ENCODE assay signal across 2 cellular contexts in genomic region chr3:4351872-4352271, GRCh38.
TF ChIP-seq lines count a peak whose summit lies in the region.

No MANE protein-coding gene starts in this region.

TF ChIP-seq in K562, 482 proteins besides CTCF, POLR2A, EP300 and RAD21:
- TF ChIP-seq NFRKB (IDR thresholded peaks at IDR 0.05; ENCODE audit: low read depth) (0 out of 2 replicates have a peak, but pooled peaks have one; percentile 5), HOMEZ (CRISPR knock-in tag; IDR thresholded peaks at IDR 0.05) (no peak), IRF9 (tag; IDR thresholded peaks at IDR 0.05) (peak; percentile 42; the same call in 1 of the 2 replicates), HMBOX1 (IDR thresholded peaks at IDR 0.05) (peak; percentile 58; the same call in 1 of the 2 replicates)

TF ChIP-seq in WTC11, 78 proteins besides CTCF, POLR2A, EP300 and RAD21:
- TF ChIP-seq ZNF423 (CRISPR knock-in tag; IDR thresholded peaks at IDR 0.05) = no peak
- TF ChIP-seq KAT7 (CRISPR knock-in tag; IDR thresholded peaks at IDR 0.05; ENCODE audit: borderline replicate concordance) = no peak
- no peak for TF ChIP-seq ZNF317 (CRISPR knock-in tag; IDR thresholded peaks at IDR 0.05; ENCODE audit: borderline replicate concordance, low read depth)
- TF ChIP-seq MLX (CRISPR knock-in tag; IDR thresholded peaks at IDR 0.05) = no peak
- no peak for TF ChIP-seq ATF1 (CRISPR knock-in tag; IDR thresholded peaks at IDR 0.05)
- TF ChIP-seq ZBTB21 (CRISPR knock-in tag; IDR thresholded peaks at IDR 0.05; ENCODE audit: borderline replicate concordance) = no peak
- no peak for TF ChIP-seq GTF2I (CRISPR knock-in tag; conservative IDR thresholded peaks at IDR 0.05)
TF ChIP-seq in WTC11: peak in this region for 0.
